In genomic region chr19:33329727-33330126, GRCh38 we compare ENCODE assay signal across 1 cellular context.
TF ChIP-seq lines count a peak whose summit lies in the region.

No MANE protein-coding gene starts in this region.

TF ChIP-seq in HepG2, 621 proteins besides CTCF, POLR2A, EP300 and RAD21:
- TF ChIP-seq ZBTB33 (CRISPR knock-in tag; IDR thresholded peaks at IDR 0.05) = no peak
- no peak for TF ChIP-seq FOXC1 (CRISPR knock-in tag; IDR thresholded peaks at IDR 0.05; ENCODE audit: borderline replicate concordance)
- TF ChIP-seq ZNF337 (CRISPR knock-in tag; IDR thresholded peaks at IDR 0.05; ENCODE audit: borderline replicate concordance, low read depth) = no peak
- no peak for TF ChIP-seq SNAPC2 (CRISPR knock-in tag; IDR thresholded peaks at IDR 0.05)
- TF ChIP-seq ZNF747 (CRISPR knock-in tag; IDR thresholded peaks at IDR 0.05; ENCODE audit: borderline replicate concordance) = no peak
- TF ChIP-seq KMT2A (CRISPR knock-in tag; IDR thresholded peaks at IDR 0.05) = no peak
- no peak for TF ChIP-seq ZNF580 (CRISPR knock-in tag; IDR thresholded peaks at IDR 0.05; ENCODE audit: borderline replicate concordance, low read depth)
- TF ChIP-seq ARID2 (CRISPR knock-in tag; IDR thresholded peaks at IDR 0.05; ENCODE audit: borderline replicate concordance) = no peak
- TF ChIP-seq, protein P1, sequence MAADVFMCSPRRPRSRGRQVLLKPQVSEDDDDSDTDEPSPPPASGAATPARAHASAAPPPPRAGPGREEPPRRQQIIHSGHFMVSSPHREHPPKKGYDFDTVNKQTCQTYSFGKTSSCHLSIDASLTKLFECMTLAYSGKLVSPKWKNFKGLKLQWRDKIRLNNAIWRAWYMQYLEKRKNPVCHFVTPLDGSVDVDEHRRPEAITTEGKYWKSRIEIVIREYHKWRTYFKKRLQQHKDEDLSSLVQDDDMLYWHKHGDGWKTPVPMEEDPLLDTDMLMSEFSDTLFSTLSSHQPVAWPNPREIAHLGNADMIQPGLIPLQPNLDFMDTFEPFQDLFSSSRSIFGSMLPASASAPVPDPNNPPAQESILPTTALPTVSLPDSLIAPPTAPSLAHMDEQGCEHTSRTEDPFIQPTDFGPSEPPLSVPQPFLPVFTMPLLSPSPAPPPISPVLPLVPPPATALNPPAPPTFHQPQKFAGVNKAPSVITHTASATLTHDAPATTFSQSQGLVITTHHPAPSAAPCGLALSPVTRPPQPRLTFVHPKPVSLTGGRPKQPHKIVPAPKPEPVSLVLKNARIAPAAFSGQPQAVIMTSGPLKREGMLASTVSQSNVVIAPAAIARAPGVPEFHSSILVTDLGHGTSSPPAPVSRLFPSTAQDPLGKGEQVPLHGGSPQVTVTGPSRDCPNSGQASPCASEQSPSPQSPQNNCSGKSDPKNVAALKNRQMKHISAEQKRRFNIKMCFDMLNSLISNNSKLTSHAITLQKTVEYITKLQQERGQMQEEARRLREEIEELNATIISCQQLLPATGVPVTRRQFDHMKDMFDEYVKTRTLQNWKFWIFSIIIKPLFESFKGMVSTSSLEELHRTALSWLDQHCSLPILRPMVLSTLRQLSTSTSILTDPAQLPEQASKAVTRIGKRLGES (CRISPR knock-in tag; IDR thresholded peaks at IDR 0.05; ENCODE audit: borderline replicate concordance) = no peak
- TF ChIP-seq ARHGAP35 (CRISPR knock-in tag; IDR thresholded peaks at IDR 0.05; ENCODE audit: borderline replicate concordance) = no peak
- no peak for TF ChIP-seq ZNF724P (CRISPR knock-in tag; IDR thresholded peaks at IDR 0.05; ENCODE audit: borderline replicate concordance)
- TF ChIP-seq GPN1 (CRISPR knock-in tag; IDR thresholded peaks at IDR 0.05; ENCODE audit: borderline replicate concordance) = no peak
- TF ChIP-seq HOXA5 (CRISPR knock-in tag; IDR thresholded peaks at IDR 0.05) = no peak
- no peak for TF ChIP-seq ZNF543 (CRISPR knock-in tag; IDR thresholded peaks at IDR 0.05)
